In genomic region chr1:109547412-109548320, GRCh38 we compare ENCODE assay signal across 8 cellular contexts. TPM values are rescaled to one million over a fixed set of nuclear protein-coding genes. Genes with fewer than 3 reads are reported as not detected.
DNase-seq lines count a peak whose midpoint lies in the region; ATAC-seq and TF ChIP-seq lines count a peak whose summit lies in the region.

No MANE protein-coding gene starts in this region.

- DNase-seq in NCI-H82 (lab: John Stamatoyannopoulos, UW) (peak; percentile 49), NCI-H82 treated with DMSO at 0.1 percent for 48 hours (lab: John Stamatoyannopoulos, UW; ENCODE audit: unreplicated experiment) (no peak), pons (ENCODE audit: low spot score) (peak; percentile 47), RPMI8226 (no peak)
- peak; percentile 48 for DNase-seq in activated CD4-positive, alpha-beta memory T cell treated with anti-CD3 and anti-CD28 coated beads for 36 hours

- ATAC-seq in HG03196 (IDR thresholded peaks at IDR 0.05; ENCODE audit: unreplicated experiment) (peak; percentile 8), gastroesophageal sphincter (peak; percentile 19), HG03108 (IDR thresholded peaks at IDR 0.05; ENCODE audit: unreplicated experiment) (no peak)

- H3K27ac Mint-ChIP-seq in activated CD4-positive, alpha-beta memory T cell treated with anti-CD3 and anti-CD28 coated beads for 36 hours: peak overlapping the region; percentile 94

- intact Hi-C loops in activated CD4-positive, alpha-beta memory T cell treated with anti-CD3 and anti-CD28 coated beads for 36 hours (cut with micrococcal nuclease): loop anchor here (1.0 to 10.0 kb wide), 5 partner anchors 74 to 800 kb away; partner anchors contain the start of genes PSMA5, STRIP1 and STXBP3

- POLR2A ChIA-PET in activated CD4-positive, alpha-beta memory T cell treated with anti-CD3 and anti-CD28 coated beads for 36 hours (lab: Charles Lee): interaction anchor here (0.9 to 2.7 kb wide), 17 partner anchors 14 to 437 kb away, joined by 3 to 35 read pairs (median 5); partner anchors contain the start of genes AHCYL1, AMIGO1, AMPD2 and ATXN7L2

- H3K27ac ChIP-seq in gastroesophageal sphincter: peak overlapping the region; percentile 94 to 97 (median 96)

- H3K4me1 ChIP-seq in gastroesophageal sphincter: peaks cover 5 to 54% (median 12%) of the 10 kb centered on the region in 3 donors

- no peaks in the 10 kb centered on the region for H3K9me3 Mint-ChIP-seq in activated CD4-positive, alpha-beta memory T cell treated with anti-CD3 and anti-CD28 coated beads for 36 hours

- H3K9me3 ChIP-seq in gastroesophageal sphincter: no peaks in the 10 kb centered on the region

- H3K27me3 Mint-ChIP-seq in activated CD4-positive, alpha-beta memory T cell treated with anti-CD3 and anti-CD28 coated beads for 36 hours: no peaks in the 10 kb centered on the region

- TF ChIP-seq CTCF in gastroesophageal sphincter (IDR thresholded peaks at IDR 0.05): no peak

- no peak for TF ChIP-seq POLR2A in gastroesophageal sphincter (IDR thresholded peaks at IDR 0.05)

- peak overlapping the region; percentile 87 to 92 for H3K4me3 ChIP-seq in gastroesophageal sphincter

- TF ChIP-seq EP300 in gastroesophageal sphincter (IDR thresholded peaks at IDR 0.05): no peak

- H3K4me1 Mint-ChIP-seq in activated CD4-positive, alpha-beta memory T cell treated with anti-CD3 and anti-CD28 coated beads for 36 hours (ENCODE audit: low read depth): peaks cover 36% of the 10 kb centered on the region

- CTCF ChIA-PET in activated CD4-positive, alpha-beta memory T cell treated with anti-CD3 and anti-CD28 coated beads for 36 hours (lab: Charles Lee): interaction anchor here (0.8 to 5.2 kb wide), 19 partner anchors 10 to 481 kb away, joined by 3 to 130 read pairs (median 23); partner anchors contain the start of genes AHCYL1, AMPD2, ATXN7L2 and CYB561D1

- H3K27me3 ChIP-seq in gastroesophageal sphincter: no peaks in the 10 kb centered on the region

- peak overlapping the region; percentile 86 for H3K4me3 Mint-ChIP-seq in activated CD4-positive, alpha-beta memory T cell treated with anti-CD3 and anti-CD28 coated beads for 36 hours

- H3K36me3 Mint-ChIP-seq in activated CD4-positive, alpha-beta memory T cell treated with anti-CD3 and anti-CD28 coated beads for 36 hours: peaks cover 5% of the 10 kb centered on the region

- H3K36me3 ChIP-seq in gastroesophageal sphincter: no peaks in the 10 kb centered on the region

- WGBS in gastroesophageal sphincter (ENCODE audit: low coverage in 1 of 2), 2 donors: 9 to 12% methylated on average over 20 to 21 of the region's 22 CpGs

RNA-seq across cellular contexts. Expression of gene GNAI3, which starts 0.7 kb away (rescaled TPM):
- total RNA-seq in activated CD4-positive, alpha-beta memory T cell treated with anti-CD3 and anti-CD28 coated beads for 36 hours: 1 to 10 TPM; 9.2 to 9.9 TPM
- total RNA-seq in gastroesophageal sphincter: 1 to 10 TPM; 6.6 to 9.4 (median 8.0) TPM

RNA-seq across cellular contexts. Expression of gene GPR61, which starts 8.0 kb away (rescaled TPM):
- under 1 TPM in 1 of 2 experiments, not detected in 1; 0.15 TPM for total RNA-seq in activated CD4-positive, alpha-beta memory T cell treated with anti-CD3 and anti-CD28 coated beads for 36 hours
- not detected for total RNA-seq in gastroesophageal sphincter

RNA-seq across cellular contexts. Expression of gene AMIGO1, which starts 38.1 kb away (rescaled TPM):
- total RNA-seq in activated CD4-positive, alpha-beta memory T cell treated with anti-CD3 and anti-CD28 coated beads for 36 hours: 1 to 10 TPM; 1.8 to 2.2 TPM
- 10 to 100 TPM in 3 of 4 donors, 1 to 10 TPM in 1; 7.7 to 19.3 (median 14.7) TPM for total RNA-seq in gastroesophageal sphincter

RNA-seq across cellular contexts. Expression of gene CYB561D1, which starts 53.8 kb away (rescaled TPM):
- total RNA-seq in activated CD4-positive, alpha-beta memory T cell treated with anti-CD3 and anti-CD28 coated beads for 36 hours: 1 to 10 TPM; 6.6 to 8.7 TPM
- 10 to 100 TPM in 3 of 4 donors, 1 to 10 TPM in 1; 8.3 to 15.9 (median 10.7) TPM for total RNA-seq in gastroesophageal sphincter

Comparison
In these comparisons a context has a peak if more than half of its experiments do, and no peak if none do; other contexts are left out.
1. DNase-seq: peak in NCI-H82 (single experiment), activated CD4-positive, alpha-beta memory T cell treated with anti-CD3 and anti-CD28 coated beads for 36 hours (single experiment) and pons (single experiment); none in NCI-H82 treated with DMSO at 0.1 percent for 48 hours (single experiment) and RPMI8226 (single experiment).